ENCODE assay signal across 8 cellular contexts in genomic region chr19:13012390-13012689, GRCh38. TPM values are rescaled to one million over a fixed set of nuclear protein-coding genes. Genes with fewer than 3 reads are reported as not detected.
DNase-seq lines count a peak whose midpoint lies in the region; ATAC-seq and TF ChIP-seq lines count a peak whose summit lies in the region.

No MANE protein-coding gene starts in this region.

- no peaks in the 10 kb centered on the region for H3K79me2 ChIP-seq in Karpas-422 (ENCODE audit: low read length)
- H3K79me2 ChIP-seq in OCI-LY7 (ENCODE audit: insufficient read depth, low read depth, low read length): no peaks in the 10 kb centered on the region

- no peaks in the 10 kb centered on the region for H3K27me3 ChIP-seq in Karpas-422 (ENCODE audit: low read length)

- no peak overlapping the region for H3K9ac ChIP-seq in Karpas-422 (ENCODE audit: low read length)

- H3K4me3 ChIP-seq in Karpas-422 (ENCODE audit: low read length): no peak overlapping the region
- peak overlapping the region; percentile 53 for H3K4me3 ChIP-seq in choroid plexus epithelial cell (ENCODE audit: low read depth, low read length)
- no peak overlapping the region for H3K4me3 ChIP-seq in OCI-LY7 (ENCODE audit: low read depth, low read length, poor library complexity, severe bottlenecking)

- POLR2A ChIA-PET in OCI-LY7 (lab: Charles Lee): no interaction called here

- peak overlapping the region; percentile 99 for H3K27ac ChIP-seq in 22Rv1
- H3K27ac ChIP-seq in Karpas-422 (ENCODE audit: low read length): no peak overlapping the region
- H3K27ac ChIP-seq in OCI-LY7 (ENCODE audit: low read depth, low read length, poor library complexity, severe bottlenecking): no peak overlapping the region

- H3K9me2 ChIP-seq in Karpas-422 (replicated peaks; ENCODE audit: insufficient read depth, low read length) (no peaks in the 10 kb centered on the region), OCI-LY7 (ENCODE audit: insufficient read depth, low read length) (no peaks in the 10 kb centered on the region)

- H3K4me2 ChIP-seq in Karpas-422 (ENCODE audit: low read depth, low read length, poor library complexity, severe bottlenecking) (no peak overlapping the region), OCI-LY7 (ENCODE audit: low read length) (no peak overlapping the region)

- DNase-seq in Karpas-422 (no peak), choroid plexus epithelial cell (ENCODE audit: low read depth) (no peak), natural killer cell (no peak), NOMO-1 (lab: John Stamatoyannopoulos, UW; ENCODE audit: unreplicated experiment in 2 of 2) (no peak), OCI-LY7 (ENCODE audit: low spot score) (no peak), T-helper 2 cell (no peak)
- no peak for DNase-seq in stimulated activated CD4-positive, alpha-beta T cell treated with anti-CD3 and anti-CD28 coated beads, Interleukin-15, amount 100 ng/mL, for 24 hours

- CTCF ChIA-PET in OCI-LY7 (lab: Charles Lee; ENCODE audit: unreplicated experiment): no interaction called here

- H3K27ac Mint-ChIP-seq in natural killer cell: peak overlapping the region; percentile 82 to 89

- H3K4me1 ChIP-seq in Karpas-422 (ENCODE audit: low read length) (0 out of 2 replicates have a peak, but pooled peaks cover 4% of the 10 kb centered on the region), OCI-LY7 (ENCODE audit: insufficient read depth, low read length, poor library complexity, severe bottlenecking) (no peaks in the 10 kb centered on the region)

- H3K4me1 Mint-ChIP-seq in natural killer cell: peaks cover 18 to 25% of the 10 kb centered on the region in 2 donors

- intact Hi-C loops in natural killer cell (cut with micrococcal nuclease): no loop called here
- intact Hi-C loops in OCI-LY7 (cut with micrococcal nuclease; ENCODE audit: unreplicated experiment): no loop called here

- BruUV-seq in OCI-LY7 (replicated peaks; lab: Mats Ljungman, UMichigan): no TSS peak

- H3K27me3 Mint-ChIP-seq in natural killer cell (ENCODE audit: low read depth in 2 of 2): peaks cover 51 to 71% of the 10 kb centered on the region in 2 donors

- ATAC-seq in natural killer cell: no peak

- no peaks in the 10 kb centered on the region for H3K9me3 Mint-ChIP-seq in natural killer cell

- H3K36me3 Mint-ChIP-seq in natural killer cell: no peaks in the 10 kb centered on the region

- H2AFZ ChIP-seq in Karpas-422 (ENCODE audit: low read length) (peak overlapping the region; percentile 14; the same call in 1 of the 2 replicates), OCI-LY7 (ENCODE audit: low read length) (no peak overlapping the region)

- TF ChIP-seq CTCF in 22Rv1 (IDR thresholded peaks at IDR 0.05): no peak
- TF ChIP-seq CTCF in choroid plexus epithelial cell (conservative IDR thresholded peaks at IDR 0.05; ENCODE audit: low read depth, low read length): no peak
- TF ChIP-seq CTCF in natural killer cell (IDR thresholded peaks at IDR 0.05): no peak
- TF ChIP-seq CTCF in OCI-LY7 (conservative IDR thresholded peaks at IDR 0.05; ENCODE audit: low read length): no peak

- H3K36me3 ChIP-seq in Karpas-422 (ENCODE audit: insufficient read depth, low read length): no peaks in the 10 kb centered on the region
- no peaks in the 10 kb centered on the region for H3K36me3 ChIP-seq in OCI-LY7 (ENCODE audit: insufficient read depth, low read length)

- H3K4me3 Mint-ChIP-seq in natural killer cell: peak overlapping the region; percentile 93

- H3K9me3 ChIP-seq in Karpas-422 (ENCODE audit: low read length): no peaks in the 10 kb centered on the region
- H3K9me3 ChIP-seq in OCI-LY7 (ENCODE audit: low read length): no peaks in the 10 kb centered on the region

- H4K20me1 ChIP-seq in Karpas-422 (ENCODE audit: insufficient read depth, low read depth, low read length): no peaks in the 10 kb centered on the region
- H4K20me1 ChIP-seq in OCI-LY7 (ENCODE audit: insufficient read depth, low read length): no peaks in the 10 kb centered on the region; the same call in 1 of the 2 replicates

RNA-seq across cellular contexts. Expression of gene NFIX, which starts 17.1 kb away (rescaled TPM):
- 0.04 and 0.18 TPM in 2 replicates for total RNA-seq in Karpas-422 (2014; rRNA removed; shearing (Covaris generic); ENCODE audit: low replicate concordance)
- 1 to 10 TPM in 2 of 3 donors, under 1 TPM in 1; 0.61 to 2.1 (median 1.3) TPM for total RNA-seq in natural killer cell
- 0.03 and 0.16 TPM in 2 replicates for total RNA-seq in OCI-LY7 (2014; rRNA removed; shearing (Covaris generic))
- 0.68 and 0.72 TPM in 2 replicates for total RNA-seq in OCI-LY7 (2022)

RNA-seq across cellular contexts. Expression of gene DAND5, which starts 43.0 kb away (rescaled TPM):
- total RNA-seq in Karpas-422 (2014; rRNA removed; shearing (Covaris generic); ENCODE audit: low replicate concordance): 0.52 TPM in 1 of 2 replicates, not detected in the other
- not detected for total RNA-seq in natural killer cell
- total RNA-seq in OCI-LY7 (2014; rRNA removed; shearing (Covaris generic)): 0.06 and 0.18 TPM in 2 replicates
- total RNA-seq in OCI-LY7 (2022): 0.77 and 0.84 TPM in 2 replicates

RNA-seq across cellular contexts. Expression of gene GADD45GIP1, which starts 55.3 kb away (rescaled TPM):
- total RNA-seq in Karpas-422 (2014; rRNA removed; shearing (Covaris generic); ENCODE audit: low replicate concordance): 23.2 and 66.6 TPM in 2 replicates
- total RNA-seq in natural killer cell: 1 to 10 TPM; 5.3 to 7.1 (median 5.7) TPM
- total RNA-seq in OCI-LY7 (2014; rRNA removed; shearing (Covaris generic)): 29.5 and 43.0 TPM in 2 replicates
- total RNA-seq in OCI-LY7 (2022): 24.7 and 32.4 TPM in 2 replicates
